In the genomic region with DNA sequence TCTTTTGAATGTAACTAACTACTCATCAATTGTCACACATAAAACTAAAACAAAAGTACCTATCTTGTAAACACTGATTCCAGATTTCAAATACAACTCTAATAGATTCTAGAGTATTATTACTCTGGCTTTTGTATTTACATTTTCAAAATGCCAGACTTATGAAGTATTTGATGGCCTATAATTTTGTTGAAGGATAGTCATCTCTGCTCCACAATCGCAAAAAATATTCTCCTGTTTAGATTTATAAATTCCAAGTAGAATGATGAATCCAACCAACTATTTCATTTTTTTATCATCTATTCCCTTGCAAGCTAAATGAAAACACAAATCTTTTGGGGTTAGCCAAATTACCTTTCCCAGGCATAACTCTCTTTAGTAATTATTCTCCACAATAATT, we compare ENCODE assay signal across 1 cellular context.
TF ChIP-seq lines count a peak whose summit lies in the region.

No MANE protein-coding gene starts in this region.

TF ChIP-seq in IMR-90, 13 proteins besides CTCF, POLR2A, EP300 and RAD21:
- no peak for TF ChIP-seq RCOR1 (IDR thresholded peaks at IDR 0.05; ENCODE audit: insufficient replicate concordance, low read length)
- TF ChIP-seq CHD1 (IDR thresholded peaks at IDR 0.05; ENCODE audit: low read depth, low read length) = no peak
